ENCODE assay signal across 24 cellular contexts in genomic region chr11:58594826-58595225, GRCh38.
"Had no signal": no experiment of that assay in that cellular context is flagged by ENCODE, and none has a peak within 500 bp of the region (broad histone marks: within the 10 kb centered on the region; RNA-seq: fewer than 3 reads in every experiment).

No MANE protein-coding gene starts in this region.

- H3K27me3 ChIP-seq: ovary, spleen, suprapubic skin, tibial artery, uterus had no signal

- H3K27ac Mint-ChIP-seq: stimulated activated effector memory CD8-positive, alpha-beta T cell treated with anti-CD3 and anti-CD28 coated beads, Interleukin-12 subunit alpha, Interleukin-12 subunit beta, amount 100 ng/mL, for 72 hours; stimulated activated naive CD8-positive, alpha-beta T cell treated with anti-CD3 and anti-CD28 coated beads, Interleukin-15, Interleukin-2, amounts not matched to agents 100 ng/mL and 50 ng/mL, for 24 hours; type B pancreatic cell had no signal

- H3K9me3 Mint-ChIP-seq: immature natural killer cell; natural killer cell treated with Interleukin-12 subunit alpha and Interleukin-12 subunit beta and Interleukin-15 and Interleukin-18, amount 100 ng/mL, for 72 hours; stimulated activated effector memory CD8-positive, alpha-beta T cell treated with anti-CD3 and anti-CD28 coated beads, Interleukin-12 subunit alpha, Interleukin-12 subunit beta, amount 100 ng/mL, for 72 hours; stimulated activated naive CD8-positive, alpha-beta T cell treated with anti-CD3 and anti-CD28 coated beads, Interleukin-15, Interleukin-2, amounts not matched to agents 100 ng/mL and 50 ng/mL, for 24 hours; type B pancreatic cell had no signal

- H3K4me1 ChIP-seq: prostate gland, uterus had no signal

- H3K4me3 ChIP-seq: left ventricle myocardium inferior, lung, ovary, prostate gland, skin epidermis, spleen, suprapubic skin, thoracic aorta, tibial artery, uterus had no signal

- H3K9me3 ChIP-seq: left ventricle myocardium inferior, ovary, prostate gland, spleen, suprapubic skin, thoracic aorta, tibial artery, uterus had no signal

- DNase-seq: hypothalamus; immature natural killer cell; kidney; left ventricle myocardium inferior; mesendoderm; midbrain; ovary; retina; right cardiac atrium; spleen; stimulated activated CD4-positive, alpha-beta T cell treated with anti-CD3 and anti-CD28 coated beads, Interleukin-4, amount 100 ng/mL, for 24 hours; stimulated activated naive CD4-positive, alpha-beta T cell; tibial artery; uterus had no signal

- H3K36me3 ChIP-seq: ovary, prostate gland, suprapubic skin, thoracic aorta, uterus had no signal

- H3K4me3 Mint-ChIP-seq: immature natural killer cell; natural killer cell treated with Interleukin-12 subunit alpha and Interleukin-12 subunit beta and Interleukin-15 and Interleukin-18, amount 100 ng/mL, for 72 hours; stimulated activated effector memory CD8-positive, alpha-beta T cell treated with anti-CD3 and anti-CD28 coated beads, Interleukin-12 subunit alpha, Interleukin-12 subunit beta, amount 100 ng/mL, for 72 hours; stimulated activated naive CD8-positive, alpha-beta T cell treated with anti-CD3 and anti-CD28 coated beads, Interleukin-15, Interleukin-2, amounts not matched to agents 100 ng/mL and 50 ng/mL, for 24 hours; type B pancreatic cell had no signal

- ATAC-seq: natural killer cell treated with Interleukin-12 subunit alpha and Interleukin-12 subunit beta and Interleukin-15 and Interleukin-18, amount 100 ng/mL, for 72 hours; right cardiac atrium; sciatic nerve; stimulated activated effector memory CD8-positive, alpha-beta T cell treated with anti-CD3 and anti-CD28 coated beads, Interleukin-12 subunit alpha, Interleukin-12 subunit beta, amount 100 ng/mL, for 72 hours had no signal

- H3K27ac ChIP-seq: left ventricle myocardium inferior, ovary, prostate gland, skin epidermis, spleen, suprapubic skin, thoracic aorta, tibial artery, uterus had no signal

- H3K27me3 Mint-ChIP-seq: natural killer cell treated with Interleukin-12 subunit alpha and Interleukin-12 subunit beta and Interleukin-15 and Interleukin-18, amount 100 ng/mL, for 72 hours; stimulated activated naive CD8-positive, alpha-beta T cell treated with anti-CD3 and anti-CD28 coated beads, Interleukin-15, Interleukin-2, amounts not matched to agents 100 ng/mL and 50 ng/mL, for 24 hours; type B pancreatic cell had no signal
